In genomic region chr2:23452853-23453420, GRCh38 we compare ENCODE assay signal across 7 cellular contexts.
DNase-seq lines count a peak whose midpoint lies in the region; ATAC-seq and TF ChIP-seq lines count a peak whose summit lies in the region.

No MANE protein-coding gene starts in this region.

- H3K79me2 ChIP-seq in hepatocyte, result no peaks in the 10 kb centered on the region

- WGBS in hepatocyte (ENCODE audit: low lambda C conversion rate, missing lambda C conversion rate), result 53% methylated on average over 9 of the region's 9 CpGs

- H2AFZ ChIP-seq in hepatocyte, result no peak overlapping the region

- in situ Hi-C loops in HAP-1 (cut with MboI; ENCODE audit: low sequenced_read_pairs), result no loop called here

- no peaks in the 10 kb centered on the region for H4K20me1 ChIP-seq in hepatocyte (ENCODE audit: insufficient read depth, poor library complexity, severe bottlenecking)

- peak; percentile 77 for ATAC-seq in GM18907 (IDR thresholded peaks at IDR 0.05; ENCODE audit: unreplicated experiment)
- ATAC-seq in HG02870 (IDR thresholded peaks at IDR 0.05; ENCODE audit: unreplicated experiment), result peak; percentile 35

- peak overlapping the region; percentile 22 for H3K4me2 ChIP-seq in hepatocyte

- TF ChIP-seq CTCF in hepatocyte (IDR thresholded peaks at IDR 0.05; ENCODE audit: poor library complexity), result no peak

- H3K4me3 ChIP-seq in hepatocyte, result no peak overlapping the region
- no peak overlapping the region for H3K4me3 ChIP-seq in HAP-1

- DNase-seq in SW480 (ENCODE audit: low spot score), result peak; percentile 83
- DNase-seq in hepatocyte (ENCODE audit: low spot score), result no peak
- DNase-seq in HAP-1 (ENCODE audit: low spot score in 2 of 2), result no peak
- no peak for DNase-seq in AG08395 (ENCODE audit: low spot score)
- DNase-seq in RKO (ENCODE audit: low spot score), result no peak

- H3K36me3 ChIP-seq in hepatocyte (replicated peaks; ENCODE audit: insufficient read depth, low read depth) (no peaks in the 10 kb centered on the region), HAP-1 (replicated peaks) (no peaks in the 10 kb centered on the region)

- H3K27ac ChIP-seq in hepatocyte, result peak overlapping the region; percentile 66

- H3K27me3 ChIP-seq in hepatocyte (no peaks in the 10 kb centered on the region), HAP-1 (ENCODE audit: low read depth) (no peaks in the 10 kb centered on the region)

- H3K4me1 ChIP-seq in hepatocyte (ENCODE audit: insufficient read depth) (peaks cover 26% of the 10 kb centered on the region), HAP-1 (peaks cover 3% of the 10 kb centered on the region; the same call in 1 of the 2 replicates)

- H3K9me2 ChIP-seq in hepatocyte (replicated peaks; ENCODE audit: insufficient read depth), result no peaks in the 10 kb centered on the region

- H3K9me3 ChIP-seq in hepatocyte (ENCODE audit: low read depth) (no peaks in the 10 kb centered on the region), HAP-1 (no peaks in the 10 kb centered on the region)
